27 cellular contexts compared by ENCODE assay signal in the genomic region with DNA sequence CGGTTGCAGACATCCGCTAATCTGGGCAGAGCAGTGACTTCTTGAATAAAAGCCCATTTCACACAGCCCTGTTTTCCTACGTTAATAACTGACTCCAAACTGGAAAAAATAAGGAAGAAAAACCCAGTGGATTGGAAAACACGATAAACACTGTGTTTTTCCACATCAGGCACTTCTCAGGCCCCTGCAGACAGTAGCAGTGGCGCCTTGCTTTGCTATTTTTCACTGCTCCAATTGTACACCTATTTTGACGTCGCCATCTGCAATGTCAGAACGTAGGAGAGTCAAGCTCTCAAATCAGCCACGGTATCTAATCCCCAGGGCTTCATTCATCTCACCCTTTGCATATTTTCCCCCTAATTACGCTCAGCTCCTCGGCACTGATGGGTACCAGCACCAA.
"Had no signal": no experiment of that assay in that cellular context is flagged by ENCODE, and none has a peak within 500 bp of the region (broad histone marks: within the 10 kb centered on the region; RNA-seq: fewer than 3 reads in every experiment).

No MANE protein-coding gene starts in this region.

- H3K4me3 ChIP-seq: dorsolateral prefrontal cortex, gastrocnemius medialis, heart left ventricle, hepatocyte, lung, ovary, psoas muscle, sigmoid colon, spleen, thoracic aorta, tibial nerve, upper lobe of left lung had no signal

- H3K4me2 ChIP-seq: hepatocyte had no signal

- H3K79me2 ChIP-seq: hepatocyte had no signal

- H3K9me3 ChIP-seq: gastrocnemius medialis, heart left ventricle, ovary, psoas muscle, sigmoid colon, thoracic aorta, upper lobe of left lung had no signal

- H3K27ac ChIP-seq: dorsolateral prefrontal cortex, epithelial cell of prostate, gastrocnemius medialis, heart left ventricle, hepatocyte, ovary, psoas muscle, sigmoid colon, spleen, thoracic aorta, tibial nerve, upper lobe of left lung had no signal

- H3K9me3 Mint-ChIP-seq: memory B cell; natural killer cell treated with Interleukin-12 subunit alpha and Interleukin-12 subunit beta and Interleukin-15 and Interleukin-18, amount 100 ng/mL, for 72 hours; stimulated activated naive B cell treated with anti-CD40 and anti-IgM and Interleukin-4, amounts not matched to agents 10 μg/mL and 1 μg/mL and 100 μg/mL, for 72 hours; stimulated activated naive CD8-positive, alpha-beta T cell treated with anti-CD3 and anti-CD28 coated beads, Interleukin-15, Interleukin-2, amounts not matched to agents 100 ng/mL and 50 ng/mL, for 24 hours had no signal

- FAIRE-seq: colon, kidney, urothelium cell line had no signal

- H3K4me3 Mint-ChIP-seq: memory B cell; natural killer cell treated with Interleukin-12 subunit alpha and Interleukin-12 subunit beta and Interleukin-15 and Interleukin-18, amount 100 ng/mL, for 72 hours; stimulated activated naive B cell treated with anti-CD40 and anti-IgM and Interleukin-4, amounts not matched to agents 10 μg/mL and 1 μg/mL and 100 μg/mL, for 72 hours; stimulated activated naive CD8-positive, alpha-beta T cell treated with anti-CD3 and anti-CD28 coated beads, Interleukin-15, Interleukin-2, amounts not matched to agents 100 ng/mL and 50 ng/mL, for 24 hours had no signal

- H2AFZ ChIP-seq: hepatocyte had no signal

- H3K27me3 Mint-ChIP-seq: memory B cell; natural killer cell treated with Interleukin-12 subunit alpha and Interleukin-12 subunit beta and Interleukin-15 and Interleukin-18, amount 100 ng/mL, for 72 hours; stimulated activated naive B cell treated with anti-CD40 and anti-IgM and Interleukin-4, amounts not matched to agents 10 μg/mL and 1 μg/mL and 100 μg/mL, for 72 hours; stimulated activated naive CD8-positive, alpha-beta T cell treated with anti-CD3 and anti-CD28 coated beads, Interleukin-15, Interleukin-2, amounts not matched to agents 100 ng/mL and 50 ng/mL, for 24 hours had no signal

- H3K27ac Mint-ChIP-seq: memory B cell; natural killer cell treated with Interleukin-12 subunit alpha and Interleukin-12 subunit beta and Interleukin-15 and Interleukin-18, amount 100 ng/mL, for 72 hours; stimulated activated naive B cell treated with anti-CD40 and anti-IgM and Interleukin-4, amounts not matched to agents 10 μg/mL and 1 μg/mL and 100 μg/mL, for 72 hours; stimulated activated naive CD8-positive, alpha-beta T cell treated with anti-CD3 and anti-CD28 coated beads, Interleukin-15, Interleukin-2, amounts not matched to agents 100 ng/mL and 50 ng/mL, for 24 hours had no signal

- ATAC-seq: esophagus mucosa; gastrocnemius medialis; heart left ventricle; natural killer cell treated with Interleukin-12 subunit alpha and Interleukin-12 subunit beta and Interleukin-15 and Interleukin-18, amount 100 ng/mL, for 72 hours; psoas muscle; right cardiac atrium; stimulated activated naive B cell treated with anti-CD40 and anti-IgM and Interleukin-4, amounts not matched to agents 10 μg/mL and 1 μg/mL and 100 μg/mL, for 72 hours had no signal

- DNase-seq: dorsolateral prefrontal cortex; effector CD4-positive, alpha-beta T cell; foreskin fibroblast; gastrocnemius medialis; heart left ventricle; kidney; occipital lobe; ovary; posterior cingulate gyrus; psoas muscle; right cardiac atrium; sigmoid colon; spleen; stimulated activated CD4-positive, alpha-beta T cell treated with anti-CD3 and anti-CD28 coated beads, Interleukin-4, amount 100 ng/mL, for 4 hours; stimulated activated naive B cell treated with anti-CD40 and anti-IgM and Interleukin-4, amounts not matched to agents 10 μg/mL and 1 μg/mL and 100 μg/mL, for 72 hours; upper lobe of left lung had no signal

- H3K36me3 ChIP-seq: ovary had no signal

- H3K27me3 ChIP-seq: dorsolateral prefrontal cortex, gastrocnemius medialis, heart left ventricle, hepatocyte, ovary, sigmoid colon, spleen, tibial nerve, upper lobe of left lung had no signal

- H3K4me1 Mint-ChIP-seq: memory B cell had no signal

- H3K4me1 ChIP-seq: gastrocnemius medialis, heart left ventricle, psoas muscle, sigmoid colon, spleen, tibial nerve, upper lobe of left lung had no signal
